13 cellular contexts compared by ENCODE assay signal in genomic region chr12:16610743-16611142, GRCh38. TPM values are rescaled to one million over a fixed set of nuclear protein-coding genes. Genes with fewer than 3 reads are reported as not detected.
A peak's percentile ranks its signal among the peaks of the same experiment; 100 is the strongest.
DNase-seq lines count a peak whose midpoint lies in the region; ATAC-seq, FAIRE-seq and TF ChIP-seq lines count a peak whose summit lies in the region.
"Had no signal": no experiment of that assay in that cellular context is flagged by ENCODE, and none has a peak within 500 bp of the region (broad histone marks: within the 10 kb centered on the region; RNA-seq: fewer than 3 reads in every experiment).

No MANE protein-coding gene starts in this region.

- no peak for DNase-seq in A549 (ENCODE audit: low read depth in 1 of 2, low spot score in 1 of 2)
- DNase-seq in myocyte (ENCODE audit: low read depth), result peak; percentile 52
- no peak for DNase-seq in OCI-M1 (lab: John Stamatoyannopoulos, UW)
- DNase-seq: activated T-cell treated with anti-CD3 and anti-CD28 coated beads, Interleukin-2, amount 50 U/mL, for 48 hours; mesenchymal stem cell; testis had no signal

- H3K9me3 ChIP-seq in A549 (no peaks in the 10 kb centered on the region), HUES6 (ENCODE audit: control insufficient read depth, insufficient read depth, low read depth, low read length) (no peaks in the 10 kb centered on the region)
- H3K9me3 ChIP-seq: testis had no signal

- CTCF ChIA-PET in A549 (lab: Yijun Ruan, JAX), result no interaction called here

- TF ChIP-seq CTCF in A549 (IDR thresholded peaks at IDR 0.05), result no peak

- peaks cover 46% of the 10 kb centered on the region for H3K27me3 ChIP-seq in HUES6 (ENCODE audit: control insufficient read depth, insufficient read depth, low read length)
- H3K27me3 ChIP-seq: testis had no signal

- no peak for TF ChIP-seq EP300 in A549 (IDR thresholded peaks at IDR 0.05)

- H3K4me1 ChIP-seq in A549 (peaks cover 12% of the 10 kb centered on the region), HUES6 (ENCODE audit: control insufficient read depth, insufficient read depth, low read length) (peaks cover 48% of the 10 kb centered on the region)
- H3K4me1 ChIP-seq: testis had no signal

- 53% methylated on average over 1 of the region's 1 CpG for WGBS in A549 (ENCODE audit: missing lambda C conversion rate)

- TF ChIP-seq RAD21 in A549 (conservative IDR thresholded peaks at IDR 0.05 in 1 of 2, IDR thresholded peaks at IDR 0.05 in 1 of 2), result no peak

- TF ChIP-seq POLR2A in A549 (IDR thresholded peaks at IDR 0.05; ENCODE audit: low read length), result no peak

- FAIRE-seq in A549 (lab: Jason Lieb, UNC), result no peak

- H3K36me3 ChIP-seq in HUES6 (ENCODE audit: control insufficient read depth, insufficient read depth, low read length), result no peaks in the 10 kb centered on the region

- H3K27ac ChIP-seq in A549, result no peak overlapping the region
- no peak overlapping the region for H3K27ac ChIP-seq in HUES6 (ENCODE audit: low read depth, low read length)
- H3K27ac ChIP-seq in angular gyrus (ENCODE audit: low read depth, low read length), result peak overlapping the region; percentile 85
- H3K27ac ChIP-seq: testis had no signal

- POLR2A ChIA-PET in A549 (lab: Yijun Ruan, JAX), result no interaction called here

- H3K4me3 ChIP-seq in A549, result no peak overlapping the region
- H3K4me3 ChIP-seq in HUES6 (ENCODE audit: low read depth, low read length), result peak overlapping the region; percentile 37
- H3K4me3 ChIP-seq: testis had no signal

- ATAC-seq in A549, result no peak
- no peak for ATAC-seq in HG02973 (IDR thresholded peaks at IDR 0.05; ENCODE audit: unreplicated experiment)
- no peak for ATAC-seq in HG02588 (IDR thresholded peaks at IDR 0.05; ENCODE audit: unreplicated experiment)
- no peak for ATAC-seq in HG03159 (IDR thresholded peaks at IDR 0.05; ENCODE audit: unreplicated experiment)

- no peak overlapping the region for H3K9ac ChIP-seq in HUES6 (ENCODE audit: low read length)

- peak overlapping the region; percentile 10; the same call in 1 of the 3 replicates for H3K4me2 ChIP-seq in A549

TF ChIP-seq in A549, 52 proteins besides CTCF, POLR2A, EP300 and RAD21:
- TF ChIP-seq PHF8 (IDR thresholded peaks at IDR 0.05; ENCODE audit: borderline replicate concordance, low read depth), result no peak

RNA-seq across cellular contexts. Expression of gene LMO3, which starts 4.8 kb away (rescaled TPM):
- polyA plus RNA-seq in A549 (2011; rRNA removed) (0.05 TPM in 1 of 2 replicates, not detected in the other), A549 (2017; fragmentation: RNase III; extraction: RNeasy Plus Mini Kit Qiagen cat#74134 plus additional on column Dnase treatment) (not detected in 3 replicates)
- polyA plus RNA-seq in A549 (2012; cell fraction: cytosol; rRNA removed), result not detected in 2 replicates
- polyA plus RNA-seq in A549 (2012; cell fraction: nucleus; rRNA removed), result not detected in 2 replicates
- polyA minus RNA-seq in A549 (2011; rRNA and poly(A)+ RNA removed), result not detected in 2 replicates
- 50.6 and 57.6 TPM in 2 replicates for total RNA-seq in myocyte
- polyA plus RNA-seq in myocyte (2012), result 8.9 TPM
- total RNA-seq: dermis microvascular lymphatic vessel endothelial cell; T-helper 1 cell treated with Interleukin-12 subunit alpha and Interleukin-12 subunit beta and Interleukin-4 antibody, amounts not matched to agents 30 ng/mL and 1 ng/mL, for 36 hours had no signal
